In genomic region chr3:197241173-197241572, GRCh38 we compare ENCODE assay signal across 33 cellular contexts.
"Had no signal": no experiment of that assay in that cellular context is flagged by ENCODE, and none has a peak within 500 bp of the region (broad histone marks: within the 10 kb centered on the region; RNA-seq: fewer than 3 reads in every experiment).

No MANE protein-coding gene starts in this region.

- H3K9me3 ChIP-seq: ovary, prostate gland had no signal

- H3K27ac ChIP-seq: cardiac muscle cell, esophagus muscularis mucosa, gastrocnemius medialis, left ventricle myocardium inferior, neutrophil, ovary, prostate gland, upper lobe of left lung, vagina had no signal

- H3K4me3 ChIP-seq: cardiac muscle cell, esophagus muscularis mucosa, gastrocnemius medialis, left ventricle myocardium inferior, lung, mucosa of descending colon, ovary, prostate gland, upper lobe of left lung, vagina had no signal

- H3K4me1 ChIP-seq: esophagus muscularis mucosa, left ventricle myocardium inferior, prostate gland, vagina had no signal

- H3K27me3 ChIP-seq: cardiac muscle cell, esophagus muscularis mucosa, gastrocnemius medialis, neutrophil, ovary, upper lobe of left lung, vagina had no signal

- H3K27me3 Mint-ChIP-seq: activated B cell treated with CpG ODN at 0.5 μM for 24 hours; activated CD8-positive, alpha-beta T cell treated with anti-CD3 and anti-CD28 coated beads for 36 hours; activated naive CD8-positive, alpha-beta T cell; brain; stimulated activated memory B cell treated with anti-CD40 and anti-IgM and Interleukin-4, amounts not matched to agents 10 μg/mL and 1 μg/mL and 100 μg/mL, for 72 hours; stimulated activated naive CD8-positive, alpha-beta T cell treated with anti-CD3 and anti-CD28 coated beads, Interleukin-15, amount 100 ng/mL, for 72 hours had no signal

- ATAC-seq: activated CD8-positive, alpha-beta T cell treated with anti-CD3 and anti-CD28 coated beads for 36 hours; gastrocnemius medialis; mucosa of descending colon; sciatic nerve; SK-N-SH treated with all-trans-retinoic acid at 6 μM for 48 hours; stimulated activated memory B cell treated with anti-CD40 and anti-IgM and Interleukin-4, amounts not matched to agents 10 μg/mL and 1 μg/mL and 100 μg/mL, for 72 hours; stimulated activated naive CD8-positive, alpha-beta T cell treated with anti-CD3 and anti-CD28 coated beads, Interleukin-15, amount 100 ng/mL, for 72 hours had no signal

- DNase-seq: activated B cell treated with CpG ODN at 0.5 μM for 24 hours; activated CD4-positive, alpha-beta T cell treated with anti-CD3 and anti-CD28 coated beads, Interleukin-2, amount 50 U/mL, for 1 hour; activated CD8-positive, alpha-beta T cell treated with anti-CD3 and anti-CD28 coated beads for 36 hours; activated naive CD4-positive, alpha-beta T cell treated with Interleukin-2 at 50 U/mL for 16 hours; activated T-cell treated with anti-CD3 and anti-CD28 coated beads, Interleukin-2, amount 50 U/mL, for 48 hours; aorta; gastrocnemius medialis; head of caudate nucleus; hypothalamus; left ventricle myocardium inferior; mucosa of descending colon; nephron progenitor cell; ovary; retina; small intestine; stimulated activated CD4-positive, alpha-beta T cell treated with anti-CD3 and anti-CD28 coated beads, Interleukin-1b, Interleukin-23, amount 100 ng/mL, for 48 hours; stimulated activated CD4-positive, alpha-beta T cell treated with anti-CD3 and anti-CD28 coated beads, Interleukin-4, amount 100 ng/mL, for 4 hours; stimulated activated CD8-positive, alpha-beta memory T cell treated with anti-CD3 and anti-CD28 coated beads, Interleukin-4, amount 100 ng/mL, for 48 hours; stimulated activated naive CD8-positive, alpha-beta T cell treated with anti-CD3 and anti-CD28 coated beads, Interleukin-15, amount 100 ng/mL, for 72 hours; substantia nigra; T-helper 2 cell; upper lobe of left lung had no signal

- FAIRE-seq: small intestine had no signal

- H3K27ac Mint-ChIP-seq: activated B cell treated with CpG ODN at 0.5 μM for 24 hours; activated CD8-positive, alpha-beta T cell treated with anti-CD3 and anti-CD28 coated beads for 36 hours; activated naive CD8-positive, alpha-beta T cell; brain; nephron progenitor cell; stimulated activated memory B cell treated with anti-CD40 and anti-IgM and Interleukin-4, amounts not matched to agents 10 μg/mL and 1 μg/mL and 100 μg/mL, for 72 hours; stimulated activated naive CD8-positive, alpha-beta T cell treated with anti-CD3 and anti-CD28 coated beads, Interleukin-15, amount 100 ng/mL, for 72 hours had no signal

- H3K36me3 ChIP-seq: cardiac muscle cell, neutrophil, ovary, prostate gland had no signal

- H3K4me3 Mint-ChIP-seq: activated B cell treated with CpG ODN at 0.5 μM for 24 hours; activated CD8-positive, alpha-beta T cell treated with anti-CD3 and anti-CD28 coated beads for 36 hours; activated naive CD8-positive, alpha-beta T cell; brain; nephron progenitor cell; stimulated activated memory B cell treated with anti-CD40 and anti-IgM and Interleukin-4, amounts not matched to agents 10 μg/mL and 1 μg/mL and 100 μg/mL, for 72 hours; stimulated activated naive CD8-positive, alpha-beta T cell treated with anti-CD3 and anti-CD28 coated beads, Interleukin-15, amount 100 ng/mL, for 72 hours had no signal

- H3K4me1 Mint-ChIP-seq: brain had no signal
